Comparison of ENCODE assay signal across 9 cellular contexts in the genomic region with DNA sequence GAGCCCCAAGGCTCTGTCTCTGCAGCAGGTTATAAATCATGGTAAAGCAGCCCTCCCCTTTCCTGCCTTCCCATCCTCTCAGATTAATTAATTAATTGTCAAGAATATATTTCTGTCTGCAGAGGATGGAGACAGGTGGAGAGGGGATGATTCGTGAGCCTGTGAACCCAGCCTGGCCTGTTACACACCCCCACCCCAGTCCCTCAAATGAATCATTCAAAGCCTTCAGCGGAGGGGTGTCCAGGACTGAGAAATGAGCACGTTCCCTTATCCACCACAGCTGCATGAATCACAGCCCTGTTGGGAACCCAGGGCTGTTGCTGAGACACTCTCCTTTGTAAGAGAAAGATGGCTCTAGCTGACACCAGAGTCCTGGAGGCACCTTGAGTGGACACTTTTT. TPM values are rescaled to one million over a fixed set of nuclear protein-coding genes. Genes with fewer than 3 reads are reported as not detected.
A peak's percentile ranks its signal among the peaks of the same experiment; 100 is the strongest.
DNase-seq lines count a peak whose midpoint lies in the region; ATAC-seq lines count a peak whose summit lies in the region.
"Had no signal": no experiment of that assay in that cellular context is flagged by ENCODE, and none has a peak within 500 bp of the region (broad histone marks: within the 10 kb centered on the region; RNA-seq: fewer than 3 reads in every experiment).

No MANE protein-coding gene starts in this region.

- H3K36me3 Mint-ChIP-seq in activated CD4-positive, alpha-beta memory T cell treated with anti-CD3 and anti-CD28 coated beads, Interleukin-2, amount 10 ng/mL, durations not matched to agents 7 days and 5 days (ENCODE audit: low read depth) = peaks cover 92% of the 10 kb centered on the region

- peaks cover 68% of the 10 kb centered on the region for H3K4me1 Mint-ChIP-seq in activated CD4-positive, alpha-beta memory T cell treated with anti-CD3 and anti-CD28 coated beads, Interleukin-2, amount 10 ng/mL, durations not matched to agents 7 days and 5 days

- H3K4me3 Mint-ChIP-seq in activated CD4-positive, alpha-beta memory T cell treated with anti-CD3 and anti-CD28 coated beads, Interleukin-2, amount 10 ng/mL, durations not matched to agents 7 days and 5 days = no peak overlapping the region

- H3K9me3 Mint-ChIP-seq in activated CD4-positive, alpha-beta memory T cell treated with anti-CD3 and anti-CD28 coated beads, Interleukin-2, amount 10 ng/mL, durations not matched to agents 7 days and 5 days = no peaks in the 10 kb centered on the region

- CTCF ChIA-PET in activated CD4-positive, alpha-beta memory T cell treated with anti-CD3 and anti-CD28 coated beads, Interleukin-2, amount 10 ng/mL, durations not matched to agents 7 days and 5 days (lab: Charles Lee) = interaction anchor here (1.1 kb wide), 1 partner anchor 202 kb away, joined by 4 read pairs; no protein-coding TSS in a partner anchor

- DNase-seq in activated CD4-positive, alpha-beta T cell treated with anti-CD3 and anti-CD28 coated beads for 48 hours = peak; percentile 68
- no peak for DNase-seq in activated CD4-positive, alpha-beta T cell treated with anti-CD3 and anti-CD28 coated beads, Interleukin-2, amount 50 U/mL, for 1 hour
- DNase-seq in activated CD4-positive, alpha-beta memory T cell treated with anti-CD3 and anti-CD28 coated beads, Interleukin-2, amount 10 ng/mL, durations not matched to agents 7 days and 5 days = no peak
- peak; percentile 94 for DNase-seq in iris pigment epithelial cell (ENCODE audit: low read depth)
- DNase-seq in stimulated activated naive CD8-positive, alpha-beta T cell treated with anti-CD3 and anti-CD28 coated beads, Interleukin-15, Interleukin-2, amounts not matched to agents 100 U/mL and 50 U/mL, for 24 hours = no peak
- no peak for DNase-seq in activated effector memory CD4-positive, alpha-beta T cell treated with Interleukin-2 at 50 U/mL for 16 hours
- no peak for DNase-seq in HuH-7 (ENCODE audit: low spot score)
- DNase-seq: effector memory CD4-positive, alpha-beta T cell had no signal

- peak; percentile 88 for ATAC-seq in stimulated activated naive CD8-positive, alpha-beta T cell treated with anti-CD3 and anti-CD28 coated beads, Interleukin-15, Interleukin-2, amounts not matched to agents 100 U/mL and 50 U/mL, for 24 hours
- ATAC-seq in GM21717 (IDR thresholded peaks at IDR 0.05; ENCODE audit: unreplicated experiment) = no peak

- H3K27ac Mint-ChIP-seq in activated CD4-positive, alpha-beta memory T cell treated with anti-CD3 and anti-CD28 coated beads, Interleukin-2, amount 10 ng/mL, durations not matched to agents 7 days and 5 days = peak overlapping the region; percentile 31

- POLR2A ChIA-PET in activated CD4-positive, alpha-beta memory T cell treated with anti-CD3 and anti-CD28 coated beads, Interleukin-2, amount 10 ng/mL, durations not matched to agents 7 days and 5 days (lab: Charles Lee) = interaction anchor here (0.7 to 1.4 kb wide), 5 partner anchors 8 to 26 kb away, joined by 3 to 5 read pairs (median 3); no protein-coding TSS in a partner anchor

- no peaks in the 10 kb centered on the region for H3K27me3 Mint-ChIP-seq in activated CD4-positive, alpha-beta memory T cell treated with anti-CD3 and anti-CD28 coated beads, Interleukin-2, amount 10 ng/mL, durations not matched to agents 7 days and 5 days

RNA-seq across cellular contexts. Expression of a gene that starts 56.0 kb away (rescaled TPM):
- under 1 TPM; 0.05 to 0.10 TPM for total RNA-seq in activated CD4-positive, alpha-beta memory T cell treated with anti-CD3 and anti-CD28 coated beads, Interleukin-2, amount 10 ng/mL, durations not matched to agents 7 days and 5 days

RNA-seq across cellular contexts. Expression of a gene that starts 59.6 kb away (rescaled TPM):
- 100 to 1,000 TPM; 309 to 313 TPM for total RNA-seq in activated CD4-positive, alpha-beta memory T cell treated with anti-CD3 and anti-CD28 coated beads, Interleukin-2, amount 10 ng/mL, durations not matched to agents 7 days and 5 days

Comparison
In these comparisons a context has a peak if more than half of its experiments do, and no peak if none do; other contexts are left out.
1. DNase-seq: peak in activated CD4-positive, alpha-beta T cell treated with anti-CD3 and anti-CD28 coated beads for 48 hours (single experiment) and iris pigment epithelial cell (single experiment); none in activated CD4-positive, alpha-beta T cell treated with anti-CD3 and anti-CD28 coated beads, Interleukin-2, amount 50 U/mL, for 1 hour (single experiment), activated CD4-positive, alpha-beta memory T cell treated with anti-CD3 and anti-CD28 coated beads, Interleukin-2, amount 10 ng/mL, durations not matched to agents 7 days and 5 days (single experiment), stimulated activated naive CD8-positive, alpha-beta T cell treated with anti-CD3 and anti-CD28 coated beads, Interleukin-15, Interleukin-2, amounts not matched to agents 100 U/mL and 50 U/mL, for 24 hours (single experiment), activated effector memory CD4-positive, alpha-beta T cell treated with Interleukin-2 at 50 U/mL for 16 hours (single experiment) and HuH-7 (single experiment).